29 cellular contexts compared by ENCODE assay signal in genomic region chr22:48887394-48888332, GRCh38.
"Had no signal": no experiment of that assay in that cellular context is flagged by ENCODE, and none has a peak within 500 bp of the region (broad histone marks: within the 10 kb centered on the region; RNA-seq: fewer than 3 reads in every experiment).

No MANE protein-coding gene starts in this region.

- H3K9me3 ChIP-seq: lower lobe of right lung, neutrophil, prostate gland, testis had no signal

- H3K4me1 Mint-ChIP-seq: naive B cell; stimulated activated memory B cell treated with anti-CD40 and anti-IgM and Interleukin-4, amounts not matched to agents 10 μg/mL and 1 μg/mL and 100 μg/mL, for 72 hours had no signal

- H3K4me3 ChIP-seq: esophagus muscularis mucosa, gastroesophageal sphincter, heart left ventricle, hepatocyte, lower lobe of right lung, prostate gland, right atrium auricular region, testis, tibial artery had no signal

- H3K27ac Mint-ChIP-seq: dendritic cell treated with granulocyte-macrophage colony-stimulating factor and Interleukin-4, amounts not matched to agents 40 ng/mL and 50 ng/mL, for 4 days; naive B cell; natural killer cell treated with Interleukin-12 subunit alpha and Interleukin-12 subunit beta and Interleukin-15 and Interleukin-18, amount 100 ng/mL, for 72 hours; stimulated activated memory B cell treated with anti-CD40 and anti-IgM and Interleukin-4, amounts not matched to agents 10 μg/mL and 1 μg/mL and 100 μg/mL, for 72 hours; type B pancreatic cell had no signal

- FAIRE-seq: endothelial cell of umbilical vein, islet of Langerhans had no signal

- H3K27ac ChIP-seq: esophagus muscularis mucosa, foreskin keratinocyte, gastroesophageal sphincter, heart left ventricle, hepatocyte, lower lobe of right lung, neutrophil, prostate gland, right atrium auricular region, testis, tibial artery had no signal

- ATAC-seq: foreskin keratinocyte; gastroesophageal sphincter; heart left ventricle; left colon; left ventricle myocardium superior; lower lobe of right lung; natural killer cell treated with Interleukin-12 subunit alpha and Interleukin-12 subunit beta and Interleukin-15 and Interleukin-18, amount 100 ng/mL, for 72 hours; sciatic nerve; stimulated activated memory B cell treated with anti-CD40 and anti-IgM and Interleukin-4, amounts not matched to agents 10 μg/mL and 1 μg/mL and 100 μg/mL, for 72 hours; stimulated activated naive CD8-positive, alpha-beta T cell treated with anti-CD3 and anti-CD28 coated beads, Interleukin-15, Interleukin-2, amounts not matched to agents 100 U/mL and 50 U/mL, for 24 hours had no signal

- H3K9me3 Mint-ChIP-seq: dendritic cell treated with granulocyte-macrophage colony-stimulating factor and Interleukin-4, amounts not matched to agents 40 ng/mL and 50 ng/mL, for 4 days; natural killer cell treated with Interleukin-12 subunit alpha and Interleukin-12 subunit beta and Interleukin-15 and Interleukin-18, amount 100 ng/mL, for 72 hours; neural crest cell; stimulated activated memory B cell treated with anti-CD40 and anti-IgM and Interleukin-4, amounts not matched to agents 10 μg/mL and 1 μg/mL and 100 μg/mL, for 72 hours; type B pancreatic cell had no signal

- H3K4me3 Mint-ChIP-seq: dendritic cell treated with granulocyte-macrophage colony-stimulating factor and Interleukin-4, amounts not matched to agents 40 ng/mL and 50 ng/mL, for 4 days; naive B cell; natural killer cell treated with Interleukin-12 subunit alpha and Interleukin-12 subunit beta and Interleukin-15 and Interleukin-18, amount 100 ng/mL, for 72 hours; neural crest cell; stimulated activated memory B cell treated with anti-CD40 and anti-IgM and Interleukin-4, amounts not matched to agents 10 μg/mL and 1 μg/mL and 100 μg/mL, for 72 hours; type B pancreatic cell had no signal

- DNase-seq: cerebellar nuclear complex; effector CD8-positive, alpha-beta T cell; foreskin keratinocyte; kidney glomerular epithelial cell; left colon; naive B cell; stimulated activated CD4-positive, alpha-beta T cell treated with anti-CD3 and anti-CD28 coated beads, Interleukin-2, amount 100 ng/mL, for 24 hours; stimulated activated CD4-positive, alpha-beta T cell treated with anti-CD3 and anti-CD28 coated beads, Interleukin-4, amount 100 ng/mL, for 4 hours; stimulated activated naive CD8-positive, alpha-beta T cell treated with anti-CD3 and anti-CD28 coated beads, Interleukin-15, Interleukin-2, amounts not matched to agents 100 U/mL and 50 U/mL, for 24 hours; substantia nigra; testis had no signal

- H3K27me3 Mint-ChIP-seq: dendritic cell treated with granulocyte-macrophage colony-stimulating factor and Interleukin-4, amounts not matched to agents 40 ng/mL and 50 ng/mL, for 4 days had no signal

- H3K36me3 ChIP-seq: esophagus muscularis mucosa, gastroesophageal sphincter, heart left ventricle, lower lobe of right lung, neutrophil, prostate gland, right atrium auricular region, tibial artery had no signal

- H3K36me3 Mint-ChIP-seq: naive B cell; natural killer cell treated with Interleukin-12 subunit alpha and Interleukin-12 subunit beta and Interleukin-15 and Interleukin-18, amount 100 ng/mL, for 72 hours; stimulated activated memory B cell treated with anti-CD40 and anti-IgM and Interleukin-4, amounts not matched to agents 10 μg/mL and 1 μg/mL and 100 μg/mL, for 72 hours; type B pancreatic cell had no signal

- H3K4me1 ChIP-seq: esophagus muscularis mucosa, foreskin keratinocyte, gastroesophageal sphincter, heart left ventricle, lower lobe of right lung, prostate gland, right atrium auricular region, testis, tibial artery had no signal

- H2AFZ ChIP-seq: hepatocyte had no signal

- H3K4me2 ChIP-seq: hepatocyte had no signal

- H3K27me3 ChIP-seq: foreskin keratinocyte, hepatocyte, neutrophil, right atrium auricular region, testis had no signal

- H3K79me2 ChIP-seq: hepatocyte had no signal
